In genomic region chr21:15207635-15208370, GRCh38 we compare ENCODE assay signal across 24 cellular contexts.
"Had no signal": no experiment of that assay in that cellular context is flagged by ENCODE, and none has a peak within 500 bp of the region (broad histone marks: within the 10 kb centered on the region; RNA-seq: fewer than 3 reads in every experiment).

No MANE protein-coding gene starts in this region.

- H3K9me3 Mint-ChIP-seq: naive B cell; natural killer cell; nephron progenitor cell; stimulated activated naive CD8-positive, alpha-beta T cell treated with anti-CD3 and anti-CD28 coated beads, Interleukin-15, Interleukin-2, amounts not matched to agents 100 ng/mL and 50 ng/mL, for 24 hours had no signal

- DNase-seq: heart right ventricle; islet precursor cell; left ventricle myocardium inferior; mesendoderm; naive B cell; natural killer cell; nephron progenitor cell; occipital lobe; psoas muscle; spleen; stimulated activated CD4-positive, alpha-beta T cell treated with anti-CD3 and anti-CD28 coated beads, Interleukin-4, amount 100 ng/mL, for 24 hours; stimulated activated naive CD4-positive, alpha-beta T cell; substantia nigra; upper lobe of left lung had no signal

- H3K4me3 Mint-ChIP-seq: mesothelial cell of epicardium; natural killer cell; nephron progenitor cell; stimulated activated effector memory CD8-positive, alpha-beta T cell treated with anti-CD3 and anti-CD28 coated beads, Interleukin-12 subunit alpha, Interleukin-12 subunit beta, amount 100 ng/mL, for 72 hours; stimulated activated naive CD8-positive, alpha-beta T cell treated with anti-CD3 and anti-CD28 coated beads, Interleukin-15, Interleukin-2, amounts not matched to agents 100 ng/mL and 50 ng/mL, for 24 hours had no signal

- H3K36me3 ChIP-seq: heart right ventricle, left ventricle myocardium inferior, spleen, tibial nerve, upper lobe of left lung, vagina had no signal

- H3K79me2 ChIP-seq: hepatocyte, parathyroid adenoma had no signal

- H3K27ac Mint-ChIP-seq: mesothelial cell of epicardium; natural killer cell; nephron progenitor cell; stimulated activated effector memory CD8-positive, alpha-beta T cell treated with anti-CD3 and anti-CD28 coated beads, Interleukin-12 subunit alpha, Interleukin-12 subunit beta, amount 100 ng/mL, for 72 hours; stimulated activated naive CD8-positive, alpha-beta T cell treated with anti-CD3 and anti-CD28 coated beads, Interleukin-15, Interleukin-2, amounts not matched to agents 100 ng/mL and 50 ng/mL, for 24 hours had no signal

- ATAC-seq: heart right ventricle; natural killer cell; psoas muscle; sciatic nerve; stimulated activated effector memory CD8-positive, alpha-beta T cell treated with anti-CD3 and anti-CD28 coated beads, Interleukin-12 subunit alpha, Interleukin-12 subunit beta, amount 100 ng/mL, for 72 hours had no signal

- H3K4me2 ChIP-seq: hepatocyte had no signal

- H2AFZ ChIP-seq: hepatocyte, parathyroid adenoma had no signal

- H3K36me3 Mint-ChIP-seq: mesothelial cell of epicardium; naive B cell; natural killer cell; stimulated activated effector memory CD8-positive, alpha-beta T cell treated with anti-CD3 and anti-CD28 coated beads, Interleukin-12 subunit alpha, Interleukin-12 subunit beta, amount 100 ng/mL, for 72 hours had no signal

- H3K9me3 ChIP-seq: heart right ventricle, left ventricle myocardium inferior, psoas muscle, spleen, tibial nerve, upper lobe of left lung, vagina had no signal

- H3K27me3 ChIP-seq: heart right ventricle, hepatocyte, spleen, tibial nerve, upper lobe of left lung, vagina had no signal

- H3K4me3 ChIP-seq: heart right ventricle, hepatocyte, left ventricle myocardium inferior, lung, psoas muscle, skin epidermis, tibial nerve, upper lobe of left lung, vagina had no signal

- H3K27ac ChIP-seq: hepatocyte, left ventricle myocardium inferior, parathyroid adenoma, psoas muscle, skin epidermis, tibial nerve, upper lobe of left lung, vagina had no signal

- H3K9ac ChIP-seq: parathyroid adenoma had no signal

- H3K4me1 ChIP-seq: parathyroid adenoma, psoas muscle, vagina had no signal
